Comparison of ENCODE assay signal across 13 cellular contexts in genomic region chr3:159458010-159458409, GRCh38.
DNase-seq lines count a peak whose midpoint lies in the region; ATAC-seq and TF ChIP-seq lines count a peak whose summit lies in the region.
"Had no signal": no experiment of that assay in that cellular context is flagged by ENCODE, and none has a peak within 500 bp of the region (broad histone marks: within the 10 kb centered on the region; RNA-seq: fewer than 3 reads in every experiment).

No MANE protein-coding gene starts in this region.

- no peaks in the 10 kb centered on the region for H3K4me1 ChIP-seq in endodermal cell (ENCODE audit: control insufficient read depth, insufficient read depth, low read length)

- H3K4me1 Mint-ChIP-seq in endodermal cell = no peaks in the 10 kb centered on the region
- peaks cover 4% of the 10 kb centered on the region for H3K4me1 Mint-ChIP-seq in nephron progenitor cell

- no peak overlapping the region for H3K27ac Mint-ChIP-seq in endodermal cell
- H3K27ac Mint-ChIP-seq in nephron progenitor cell = peak overlapping the region; percentile 29
- H3K27ac Mint-ChIP-seq: activated T-helper 1 cell treated with anti-CD3 and anti-CD28 coated beads, Interleukin-12 subunit alpha, Interleukin-12 subunit beta, Interleukin-2, Interleukin-4 antibody, amounts not matched to agents 30 ng/mL and 10 ng/mL and 1 ng/mL, durations not matched to agents 14 hours and 24 hours and 36 hours had no signal

- DNase-seq in EL = peak; percentile 100
- peak; percentile 6 for DNase-seq in NCI-H510A (lab: John Stamatoyannopoulos, UW)
- peak; percentile 61 for DNase-seq in endodermal cell
- no peak for DNase-seq in nephron progenitor cell
- no peak for DNase-seq in midbrain (lab: John Stamatoyannopoulos, UW)
- DNase-seq: foreskin melanocyte; NCI-H2171 treated with DMSO at 0.1 percent for 48 hours; stimulated activated CD4-positive, alpha-beta T cell treated with anti-CD3 and anti-CD28 coated beads, Interleukin-4, amount 100 ng/mL, for 4 hours; T-helper 9 cell had no signal

- no peak overlapping the region for H3K27ac ChIP-seq in endodermal cell (ENCODE audit: low read depth, low read length)

- H3K9me3 Mint-ChIP-seq in endodermal cell (no peaks in the 10 kb centered on the region), nephron progenitor cell (no peaks in the 10 kb centered on the region)
- H3K9me3 Mint-ChIP-seq: activated T-helper 1 cell treated with anti-CD3 and anti-CD28 coated beads, Interleukin-12 subunit alpha, Interleukin-12 subunit beta, Interleukin-2, Interleukin-4 antibody, amounts not matched to agents 30 ng/mL and 10 ng/mL and 1 ng/mL, durations not matched to agents 14 hours and 24 hours and 36 hours had no signal

- H3K27me3 Mint-ChIP-seq in endodermal cell (ENCODE audit: insufficient read depth) = no peaks in the 10 kb centered on the region
- H3K27me3 Mint-ChIP-seq in nephron progenitor cell (ENCODE audit: low read depth, poor library complexity) = peaks cover 6% of the 10 kb centered on the region

- H3K9me3 ChIP-seq in endodermal cell (ENCODE audit: control insufficient read depth, low read length) = no peaks in the 10 kb centered on the region

- no peak overlapping the region for H3K9ac ChIP-seq in endodermal cell (ENCODE audit: extremely low read depth, low read length, poor library complexity, severe bottlenecking)

- H3K4me3 Mint-ChIP-seq in endodermal cell (no peak overlapping the region), nephron progenitor cell (no peak overlapping the region)
- H3K4me3 Mint-ChIP-seq: activated T-helper 1 cell treated with anti-CD3 and anti-CD28 coated beads, Interleukin-12 subunit alpha, Interleukin-12 subunit beta, Interleukin-2, Interleukin-4 antibody, amounts not matched to agents 30 ng/mL and 10 ng/mL and 1 ng/mL, durations not matched to agents 14 hours and 24 hours and 36 hours had no signal

- no peak overlapping the region for H3K4me3 ChIP-seq in endodermal cell (ENCODE audit: low read length)

- 33 to 79% methylated on average over 1 to 2 of the region's 2 CpGs for WGBS in endodermal cell (ENCODE audit: insufficient coverage in 1 of 2, insufficient read length in 1 of 2), 2 experiments

- H3K36me3 ChIP-seq in endodermal cell (ENCODE audit: control insufficient read depth, insufficient read depth, low read length) = no peaks in the 10 kb centered on the region

- no peak for ATAC-seq in HG03039 (IDR thresholded peaks at IDR 0.05; ENCODE audit: unreplicated experiment)
- no peak for ATAC-seq in HG02571 (IDR thresholded peaks at IDR 0.05; ENCODE audit: unreplicated experiment)
- ATAC-seq in HG02642 (IDR thresholded peaks at IDR 0.05; ENCODE audit: poor library complexity, unreplicated experiment) = no peak

- H3K27me3 ChIP-seq in endodermal cell (ENCODE audit: control insufficient read depth, insufficient read depth, low read length, poor library complexity, severe bottlenecking) = no peaks in the 10 kb centered on the region

- no peak for TF ChIP-seq CTCF in endodermal cell (conservative IDR thresholded peaks at IDR 0.05)
- no peak for TF ChIP-seq CTCF in nephron progenitor cell (IDR thresholded peaks at IDR 0.05)

- H3K36me3 Mint-ChIP-seq in endodermal cell (ENCODE audit: low read depth) = no peaks in the 10 kb centered on the region
- H3K36me3 Mint-ChIP-seq in nephron progenitor cell (ENCODE audit: low read depth) = no peaks in the 10 kb centered on the region

Comparison
In these comparisons a context has a peak if more than half of its experiments do, and no peak if none do; other contexts are left out.
1. DNase-seq: peak in EL (single experiment), NCI-H510A (single experiment) and endodermal cell (single experiment); none in nephron progenitor cell (single experiment) and midbrain (single experiment).